8 cellular contexts compared by ENCODE assay signal in genomic region chr21:33894736-33895288, GRCh38. TPM values are rescaled to one million over a fixed set of nuclear protein-coding genes. Genes with fewer than 3 reads are reported as not detected.
DNase-seq lines count a peak whose midpoint lies in the region; ATAC-seq and TF ChIP-seq lines count a peak whose summit lies in the region.

No MANE protein-coding gene starts in this region.

- no peaks in the 10 kb centered on the region for H3K79me2 ChIP-seq in hepatocyte

- no peaks in the 10 kb centered on the region for H4K20me1 ChIP-seq in hepatocyte (ENCODE audit: insufficient read depth, poor library complexity, severe bottlenecking)

- WGBS in hepatocyte (ENCODE audit: low lambda C conversion rate, missing lambda C conversion rate): 8% methylated on average over 20 of the region's 20 CpGs
- 1 to 2% methylated on average over 20 of the region's 20 CpGs for WGBS in aorta, 2 donors

- no peaks in the 10 kb centered on the region for H3K9me2 ChIP-seq in hepatocyte (replicated peaks; ENCODE audit: insufficient read depth)

- intact Hi-C loops in ascending aorta (cut with DNase I) (loop anchor here (2.0 to 5.0 kb wide), 2 partner anchors 68 to 252 kb away; partner anchors contain the start of gene ITSN1), aorta (cut with DNase I) (loop anchor here (1.0 to 10.0 kb wide), 4 partner anchors 68 to 253 kb away; partner anchors contain the start of genes ITSN1 (in 2 of the 2) and CRYZL1 (in 1 of the 2))

- peak; percentile 90 for ATAC-seq in T-helper 17 cell
- ATAC-seq in aorta (ENCODE audit: low FRiP score): peak; percentile 87
- ATAC-seq in GM19455 (IDR thresholded peaks at IDR 0.05; ENCODE audit: unreplicated experiment): no peak

- peaks cover 26% of the 10 kb centered on the region for H3K27me3 Mint-ChIP-seq in T-helper 17 cell

- H3K36me3 Mint-ChIP-seq in T-helper 17 cell (ENCODE audit: low read depth): no peaks in the 10 kb centered on the region

- no peak overlapping the region for H3K27ac Mint-ChIP-seq in T-helper 17 cell

- H3K27me3 ChIP-seq in ascending aorta (no peaks in the 10 kb centered on the region), hepatocyte (no peaks in the 10 kb centered on the region), aorta (ENCODE audit: control insufficient read depth in 1 of 2, insufficient read depth in 2 of 2, low read length in 1 of 2) (no peaks in the 10 kb centered on the region)

- H3K9me3 ChIP-seq in T-helper 17 cell (ENCODE audit: control insufficient read depth, low read length, poor library complexity, severe bottlenecking) (no peaks in the 10 kb centered on the region), ascending aorta (no peaks in the 10 kb centered on the region), hepatocyte (ENCODE audit: low read depth) (no peaks in the 10 kb centered on the region), aorta (ENCODE audit: control insufficient read depth, low read length) (no peaks in the 10 kb centered on the region)

- TF ChIP-seq CTCF in GM10266 (IDR thresholded peaks at IDR 0.05; ENCODE audit: control insufficient read depth, insufficient read depth, low read depth, missing control alignments): peak; percentile 49
- TF ChIP-seq CTCF in ascending aorta (IDR thresholded peaks at IDR 0.05): peak; percentile 69 to 89 (median 81)
- TF ChIP-seq CTCF in hepatocyte (IDR thresholded peaks at IDR 0.05; ENCODE audit: poor library complexity): peak; percentile 86

- H3K4me3 Mint-ChIP-seq in T-helper 17 cell: peak overlapping the region; percentile 83

- DNase-seq in GM10266 (ENCODE audit: extremely low spot score) (peak; percentile 64), NCI-H1105 (lab: John Stamatoyannopoulos, UW) (peak; percentile 21), T-helper 17 cell (peak in 1 of 3 donors; percentile 17), ascending aorta (ENCODE audit: low spot score in 2 of 2) (peak; percentile 36 to 89), hepatocyte (ENCODE audit: low spot score) (peak; percentile 91), retina (peak; percentile 80), aorta (peak; percentile 90 to 92)

- H3K4me3 ChIP-seq in ascending aorta (peak overlapping the region; percentile 44 to 64), hepatocyte (peak overlapping the region; percentile 7), aorta (ENCODE audit: low read length in 2 of 2) (peak overlapping the region in 1 of 2 donors; percentile 24)

- H2AFZ ChIP-seq in hepatocyte: peak overlapping the region; percentile 84

- H3K36me3 ChIP-seq in ascending aorta (no peaks in the 10 kb centered on the region), hepatocyte (replicated peaks; ENCODE audit: insufficient read depth, low read depth) (no peaks in the 10 kb centered on the region), aorta (ENCODE audit: control insufficient read depth in 1 of 2, insufficient read depth in 2 of 2, low read length in 1 of 2) (no peaks in the 10 kb centered on the region)

- H3K4me1 ChIP-seq in ascending aorta (peaks cover 2 to 16% of the 10 kb centered on the region in 2 donors), hepatocyte (ENCODE audit: insufficient read depth) (peaks cover 13% of the 10 kb centered on the region), aorta (ENCODE audit: control insufficient read depth in 1 of 2, insufficient read depth in 2 of 2, low read length in 2 of 2) (peaks cover 0 to 4% of the 10 kb centered on the region in 2 donors)

- H3K4me2 ChIP-seq in hepatocyte: peak overlapping the region; percentile 79

- peaks cover 11% of the 10 kb centered on the region for H3K4me1 Mint-ChIP-seq in T-helper 17 cell

- H3K27ac ChIP-seq in ascending aorta (no peak overlapping the region), hepatocyte (peak overlapping the region; percentile 46), aorta (ENCODE audit: low read depth in 1 of 2, low read length in 2 of 2) (no peak overlapping the region)

RNA-seq across cellular contexts. Expression of gene ATP5PO, which starts 20.8 kb away (rescaled TPM):
- total RNA-seq in T-helper 17 cell (100 to 1,000 TPM; 113 to 116 TPM), ascending aorta (62.5 TPM), hepatocyte (208 and 215 TPM in 2 replicates), aorta (100 to 1,000 TPM; 112 to 119 TPM)
- polyA plus RNA-seq in hepatocyte (311 and 354 TPM in 2 replicates), aorta (100 to 1,000 TPM; 234 to 461 TPM)
